In genomic region chr11:40958707-40959106, GRCh38 we compare ENCODE assay signal across 35 cellular contexts.
"Had no signal": no experiment of that assay in that cellular context is flagged by ENCODE, and none has a peak within 500 bp of the region (broad histone marks: within the 10 kb centered on the region; RNA-seq: fewer than 3 reads in every experiment).

No MANE protein-coding gene starts in this region.

- H3K9me3 ChIP-seq: MG63 had no signal

- H3K36me3 ChIP-seq: MG63 had no signal

- H3K4me2 ChIP-seq: KMS-11 had no signal

- H3K27me3 ChIP-seq: MG63 had no signal

- H3K9ac ChIP-seq: KMS-11 had no signal

- H3K27ac ChIP-seq: KMS-11 had no signal

- H3K4me3 ChIP-seq: MG63 had no signal

- DNase-seq: Karpas-422, Kasumi-1, KG1, MG63, MM.1S, MV-4-11, NCI-H1048, NCI-H1092, NCI-H1092 treated with DMSO at 0.1 percent for 48 hours, NCI-H1105, NCI-H1105 treated with DMSO at 0.1 percent for 48 hours, NCI-H1417, NCI-H1417 treated with DMSO at 0.1 percent for 48 hours, NCI-H1436, NCI-H1436 treated with DMSO at 0.1 percent for 48 hours, NCI-H146, NCI-H1694, NCI-H1694 treated with DMSO at 0.1 percent for 48 hours, NCI-H187, NCI-H187 treated with DMSO at 0.1 percent for 48 hours, NCI-H1930, NCI-H2029, NCI-H2029 treated with DMSO at 0.1 percent for 48 hours, NCI-H2081, NCI-H2081 treated with DMSO at 0.1 percent for 48 hours, NCI-H2107, NCI-H2171, NCI-H2171 treated with DMSO at 0.1 percent for 48 hours, NCI-H2227 treated with DMSO at 0.1 percent for 48 hours, NCI-H226, NCI-H345, NCI-H446, NCI-H446 treated with DMSO at 0.1 percent for 48 hours, NCI-H510A had no signal
